In genomic region chr4:71006203-71006907, GRCh38 we compare ENCODE assay signal across 9 cellular contexts. TPM values are rescaled to one million over a fixed set of nuclear protein-coding genes. Genes with fewer than 3 reads are reported as not detected.
DNase-seq lines count a peak whose midpoint lies in the region; ATAC-seq, FAIRE-seq and TF ChIP-seq lines count a peak whose summit lies in the region.
"Had no signal": no experiment of that assay in that cellular context is flagged by ENCODE, and none has a peak within 500 bp of the region (broad histone marks: within the 10 kb centered on the region; RNA-seq: fewer than 3 reads in every experiment).

No MANE protein-coding gene starts in this region.

- peaks cover 7% of the 10 kb centered on the region for H3K9me3 Mint-ChIP-seq in natural killer cell treated with Interleukin-12 subunit alpha and Interleukin-12 subunit beta and Interleukin-15 and Interleukin-18, amount 100 ng/mL, for 72 hours

- no peaks in the 10 kb centered on the region for H4K20me1 ChIP-seq in KMS-11 (ENCODE audit: insufficient read depth)

- no peaks in the 10 kb centered on the region for H3K27me3 Mint-ChIP-seq in natural killer cell treated with Interleukin-12 subunit alpha and Interleukin-12 subunit beta and Interleukin-15 and Interleukin-18, amount 100 ng/mL, for 72 hours

- H3K36me3 Mint-ChIP-seq in natural killer cell treated with Interleukin-12 subunit alpha and Interleukin-12 subunit beta and Interleukin-15 and Interleukin-18, amount 100 ng/mL, for 72 hours, result peaks cover 16% of the 10 kb centered on the region

- no peak overlapping the region for H2AFZ ChIP-seq in KMS-11 (ENCODE audit: low read depth)

- H3K27ac Mint-ChIP-seq in natural killer cell treated with Interleukin-12 subunit alpha and Interleukin-12 subunit beta and Interleukin-15 and Interleukin-18, amount 100 ng/mL, for 72 hours, result peak overlapping the region; percentile 79 to 96
- H3K27ac Mint-ChIP-seq: H9 had no signal

- H3K27ac ChIP-seq in KMS-11, result peak overlapping the region; percentile 55
- H3K27ac ChIP-seq: RWPE1 had no signal

- peak overlapping the region; percentile 19; the same call in 1 of the 2 replicates for H3K9ac ChIP-seq in KMS-11

- H3K4me2 ChIP-seq in KMS-11, result peak overlapping the region; percentile 71

- TF ChIP-seq CTCF in KMS-11 (conservative IDR thresholded peaks at IDR 0.05; ENCODE audit: low read depth, low read length), result no peak

- H3K27me3 ChIP-seq in KMS-11 (ENCODE audit: insufficient read depth, low read depth), result no peaks in the 10 kb centered on the region

- DNase-seq in natural killer cell treated with Interleukin-12 subunit alpha and Interleukin-12 subunit beta and Interleukin-15 and Interleukin-18, amount 100 ng/mL, for 72 hours (ENCODE audit: low spot score), result no peak
- DNase-seq in NCI-H524 treated with DMSO at 0.1 percent for 48 hours (lab: John Stamatoyannopoulos, UW), result no peak
- no peak for DNase-seq in NCI-H2081 (lab: John Stamatoyannopoulos, UW)
- no peak for DNase-seq in H54 (ENCODE audit: insufficient read length, low spot score)
- DNase-seq: H9 had no signal

- peak; percentile 86 for ATAC-seq in GM18907 (IDR thresholded peaks at IDR 0.05; ENCODE audit: unreplicated experiment)
- ATAC-seq in HG02571 (IDR thresholded peaks at IDR 0.05; ENCODE audit: unreplicated experiment), result peak; percentile 79
- ATAC-seq in natural killer cell treated with Interleukin-12 subunit alpha and Interleukin-12 subunit beta and Interleukin-15 and Interleukin-18, amount 100 ng/mL, for 72 hours, result peak; percentile 70 to 82

- peaks cover 47% of the 10 kb centered on the region for H3K79me2 ChIP-seq in KMS-11 (ENCODE audit: insufficient read depth, low read depth)

- H3K36me3 ChIP-seq in KMS-11 (ENCODE audit: insufficient read depth), result no peaks in the 10 kb centered on the region

- TF ChIP-seq POLR2A in H54 (IDR thresholded peaks at IDR 0.05; ENCODE audit: low read depth, low read length), result no peak

- peaks cover 71% of the 10 kb centered on the region for H3K4me1 ChIP-seq in KMS-11 (ENCODE audit: low read depth, poor library complexity, severe bottlenecking)

- FAIRE-seq in H54 (lab: Jason Lieb, UNC), result no peak

- no peak overlapping the region for H3K4me3 ChIP-seq in KMS-11 (IDR thresholded peaks at IDR 0.05; ENCODE audit: insufficient read depth, low read depth, low read length)

- peak overlapping the region; percentile 80 for H3K4me3 Mint-ChIP-seq in natural killer cell treated with Interleukin-12 subunit alpha and Interleukin-12 subunit beta and Interleukin-15 and Interleukin-18, amount 100 ng/mL, for 72 hours
- H3K4me3 Mint-ChIP-seq: H9 had no signal

- peaks cover 58 to 59% of the 10 kb centered on the region in 2 donors for H3K4me1 Mint-ChIP-seq in natural killer cell treated with Interleukin-12 subunit alpha and Interleukin-12 subunit beta and Interleukin-15 and Interleukin-18, amount 100 ng/mL, for 72 hours (ENCODE audit: low read depth in 2 of 2)

RNA-seq across cellular contexts. Expression of gene DCK, which starts 12.9 kb away (rescaled TPM):
- total RNA-seq in natural killer cell treated with Interleukin-12 subunit alpha and Interleukin-12 subunit beta and Interleukin-15 and Interleukin-18, amount 100 ng/mL, for 72 hours, result 10 to 100 TPM; 19.9 to 20.6 TPM
